19 cellular contexts compared by ENCODE assay signal in the genomic region with DNA sequence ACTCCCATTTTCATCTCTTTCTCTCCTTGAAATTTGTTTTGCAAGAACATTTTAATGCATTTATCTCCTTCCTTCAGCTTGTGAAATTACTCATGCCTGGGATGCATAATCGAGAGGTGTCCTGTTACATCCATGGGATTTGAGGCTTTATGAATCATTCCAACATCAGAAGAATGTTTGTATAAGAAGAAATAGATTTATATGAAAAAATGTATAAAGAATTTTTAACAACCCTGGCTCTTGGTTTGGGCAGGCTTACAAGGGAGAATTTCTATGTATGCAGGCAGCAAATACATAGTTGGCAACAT.
DNase-seq lines count a peak whose midpoint lies in the region; ATAC-seq, FAIRE-seq and TF ChIP-seq lines count a peak whose summit lies in the region.
"Had no signal": no experiment of that assay in that cellular context is flagged by ENCODE, and none has a peak within 500 bp of the region (broad histone marks: within the 10 kb centered on the region; RNA-seq: fewer than 3 reads in every experiment).

No MANE protein-coding gene starts in this region.

- CTCF ChIA-PET in K562 (lab: Yijun Ruan, JAX; ENCODE audit: low intra/inter-chr PET ratio) = no interaction called here

- H3K4me3 ChIP-seq in AG09309 (ENCODE audit: control insufficient read depth, low read depth, low read length) (no peak overlapping the region), K562 (no peak overlapping the region), kidney epithelial cell (ENCODE audit: low read depth, low read length) (no peak overlapping the region), testis (no peak overlapping the region)
- H3K4me3 ChIP-seq: colonic mucosa, GM23338 had no signal

- DNase-seq in AG09309 (ENCODE audit: low read depth) (peak; percentile 82), HTR-8/SVneo (ENCODE audit: insufficient read length, low spot score) (peak; percentile 43), K562 (ENCODE audit: extremely low read depth in 1 of 4, low spot score in 3 of 4) (no peak), kidney epithelial cell (ENCODE audit: low read depth) (peak; percentile 26), testis (no peak)
- no peak for DNase-seq in activated CD4-positive, alpha-beta T cell treated with anti-CD3 and anti-CD28 coated beads, Interleukin-2, amount 50 U/mL, for 1 hour
- DNase-seq: activated CD4-positive, alpha-beta memory T cell treated with anti-CD3 and anti-CD28 coated beads for 36 hours; activated gamma-delta T cell treated with Interleukin-2 at 50 U/mL for 16 hours; colonic mucosa; head of caudate nucleus; NCI-H2081 treated with DMSO at 0.1 percent for 48 hours; stimulated activated CD4-positive, alpha-beta T cell treated with anti-CD3 and anti-CD28 coated beads, Interleukin-1b, Interleukin-23, amount 100 ng/mL, for 48 hours; stimulated activated naive B cell treated with anti-CD40 and anti-IgM and Interleukin-4, amounts not matched to agents 10 μg/mL and 1 μg/mL and 100 μg/mL, for 72 hours; T-helper 2 cell had no signal

- H3K9me3 ChIP-seq in K562 (replicated peaks; ENCODE audit: control insufficient read depth, insufficient read depth, low read depth, low read length) (peaks cover 2% of the 10 kb centered on the region), testis (no peaks in the 10 kb centered on the region)
- H3K9me3 ChIP-seq: colonic mucosa, neutrophil had no signal

- no TSS peak for BruUV-seq in K562 (replicated peaks; lab: Mats Ljungman, UMichigan)

- no peaks in the 10 kb centered on the region for H3K27me3 ChIP-seq in K562 (ENCODE audit: control insufficient read depth in 2 of 2, insufficient read depth in 2 of 2, low read length in 2 of 2)
- H3K27me3 ChIP-seq in kidney epithelial cell (ENCODE audit: control insufficient read depth, insufficient read depth, low read length) = no peaks in the 10 kb centered on the region
- H3K27me3 ChIP-seq in testis = no peaks in the 10 kb centered on the region
- H3K27me3 ChIP-seq: colonic mucosa, neutrophil had no signal

- POLR2A ChIA-PET in K562 (lab: Yijun Ruan, JAX) = no interaction called here

- no peak overlapping the region for H3K27ac ChIP-seq in K562 (ENCODE audit: extremely low read depth, low read depth, low read length)
- H3K27ac ChIP-seq in testis = no peak overlapping the region
- H3K27ac ChIP-seq: colonic mucosa, KMS-11, neutrophil had no signal

- in situ Hi-C loops in K562 (cut with MboI) = loop anchor here (10.0 kb wide), 1 partner anchor 269 kb away; no protein-coding TSS in a partner anchor

- intact Hi-C loops in K562 (cut with micrococcal nuclease) = no loop called here
- intact Hi-C loops in testis (cut with DNase I; ENCODE audit: low total_unique reads) = loop anchor here (10.0 kb wide), 1 partner anchor 69 kb away; no protein-coding TSS in a partner anchor

- ATAC-seq in K562 (no peak; the same call in 2 of the 3 replicates), GM19455 (IDR thresholded peaks at IDR 0.05; ENCODE audit: unreplicated experiment) (no peak), HG03432 (IDR thresholded peaks at IDR 0.05; ENCODE audit: unreplicated experiment) (no peak)
- ATAC-seq: GM23338 had no signal

- H2AFZ ChIP-seq in K562 (ENCODE audit: low read depth, low read length) = 0 out of 2 replicates have a peak overlapping the region, but pooled peaks have one; percentile 57
- H2AFZ ChIP-seq: GM23338 had no signal

- H3K4me1 ChIP-seq in K562 (replicated peaks in 1 of 2; ENCODE audit: control insufficient read depth in 2 of 2, insufficient read depth in 2 of 2, low read length in 2 of 2) (peaks cover 0 to 5% of the 10 kb centered on the region in 2 experiments; a peak in 3 of 5 replicates), testis (no peaks in the 10 kb centered on the region)
- H3K4me1 ChIP-seq: colonic mucosa had no signal

- TF ChIP-seq EP300 in K562 (IDR thresholded peaks at IDR 0.05; ENCODE audit: low read length) = no peak

- no peak for TF ChIP-seq RAD21 in K562 (CRISPR knock-in tag; conservative IDR thresholded peaks at IDR 0.05 in 1 of 2, IDR thresholded peaks at IDR 0.05 in 1 of 2)

- FAIRE-seq in HTR-8/SVneo (lab: Jason Lieb, UNC) (peak; percentile 81), K562 (lab: Jason Lieb, UNC) (no peak)

- TF ChIP-seq CTCF in AG09309 (IDR thresholded peaks at IDR 0.05; ENCODE audit: control insufficient read depth, insufficient read depth, low read depth, low read length, missing control alignments) (no peak), K562 (IDR thresholded peaks at IDR 0.05 in 2 of 3, conservative IDR thresholded peaks at IDR 0.05 in 1 of 3; ENCODE audit: insufficient read depth in 2 of 3, low read depth in 1 of 3, low read length in 3 of 3) (no peak), kidney epithelial cell (IDR thresholded peaks at IDR 0.05; ENCODE audit: insufficient read depth, low read length, poor library complexity, severe bottlenecking) (no peak), testis (IDR thresholded peaks at IDR 0.05) (no peak)

- no peaks in the 10 kb centered on the region for H3K79me2 ChIP-seq in K562 (ENCODE audit: control insufficient read depth, insufficient read depth, low read length)

- H4K20me1 ChIP-seq in K562 (replicated peaks; ENCODE audit: control insufficient read depth, insufficient read depth, low read length) = no peaks in the 10 kb centered on the region

- no peak overlapping the region for H3K4me2 ChIP-seq in K562 (ENCODE audit: insufficient read depth, low read length)
- H3K4me2 ChIP-seq: GM23338, KMS-11 had no signal

- H3K36me3 ChIP-seq in K562 (ENCODE audit: control insufficient read depth, insufficient read depth, low read length) (no peaks in the 10 kb centered on the region), kidney epithelial cell (ENCODE audit: control insufficient read depth, insufficient read depth, low read length) (no peaks in the 10 kb centered on the region), testis (ENCODE audit: low read depth, missing control alignments) (no peaks in the 10 kb centered on the region)
- H3K36me3 ChIP-seq: colonic mucosa, neutrophil had no signal

- 0% methylated on average over 1 of the region's 1 CpG for WGBS in K562 (ENCODE audit: insufficient coverage, low coverage, missing lambda C conversion rate)
- WGBS in testis, 2 donors = 72 to 73% methylated on average over 1 of the region's 1 CpG

- no peak overlapping the region for H3K9ac ChIP-seq in K562 (ENCODE audit: insufficient read depth in 1 of 2, low read depth in 2 of 2, low read length in 2 of 2)
- H3K9ac ChIP-seq: KMS-11 had no signal

- H3K9me1 ChIP-seq in K562 (ENCODE audit: control insufficient read depth, insufficient read depth, low read length) = no peaks in the 10 kb centered on the region

- no peak for TF ChIP-seq POLR2A in K562 (conservative IDR thresholded peaks at IDR 0.05)
- no peak for TF ChIP-seq POLR2A in testis (IDR thresholded peaks at IDR 0.05)

TF ChIP-seq in K562, 482 proteins besides CTCF, POLR2A, EP300 and RAD21:
- TF ChIP-seq ZNF140 (CRISPR knock-in tag; IDR thresholded peaks at IDR 0.05) (no peak), TARDBP (IDR thresholded peaks at IDR 0.05) (no peak), ZNF124 (CRISPR knock-in tag; IDR thresholded peaks at IDR 0.05) (no peak), MTA1 (IDR thresholded peaks at IDR 0.05; ENCODE audit: borderline replicate concordance) (no peak), TAF7 (tag; IDR thresholded peaks at IDR 0.05) (no peak), ARID1B (IDR thresholded peaks at IDR 0.05) (peak; percentile 22; the same call in 1 of the 2 replicates), FOSL1 (tag; conservative IDR thresholded peaks at IDR 0.05) (peak; percentile 47; the same call in 1 of the 2 replicates), TCF3 (CRISPR knock-in tag; IDR thresholded peaks at IDR 0.05) (peak; percentile 26; the same call in 1 of the 2 replicates), HOXB6 (CRISPR knock-in tag; IDR thresholded peaks at IDR 0.05; ENCODE audit: borderline replicate concordance) (no peak), ZNF785 (CRISPR knock-in tag; IDR thresholded peaks at IDR 0.05) (no peak), PURB (CRISPR knock-in tag; IDR thresholded peaks at IDR 0.05; ENCODE audit: low read depth) (no peak)
- TF ChIP-seq, protein P1, sequence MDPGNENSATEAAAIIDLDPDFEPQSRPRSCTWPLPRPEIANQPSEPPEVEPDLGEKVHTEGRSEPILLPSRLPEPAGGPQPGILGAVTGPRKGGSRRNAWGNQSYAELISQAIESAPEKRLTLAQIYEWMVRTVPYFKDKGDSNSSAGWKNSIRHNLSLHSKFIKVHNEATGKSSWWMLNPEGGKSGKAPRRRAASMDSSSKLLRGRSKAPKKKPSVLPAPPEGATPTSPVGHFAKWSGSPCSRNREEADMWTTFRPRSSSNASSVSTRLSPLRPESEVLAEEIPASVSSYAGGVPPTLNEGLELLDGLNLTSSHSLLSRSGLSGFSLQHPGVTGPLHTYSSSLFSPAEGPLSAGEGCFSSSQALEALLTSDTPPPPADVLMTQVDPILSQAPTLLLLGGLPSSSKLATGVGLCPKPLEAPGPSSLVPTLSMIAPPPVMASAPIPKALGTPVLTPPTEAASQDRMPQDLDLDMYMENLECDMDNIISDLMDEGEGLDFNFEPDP (CRISPR knock-in tag; IDR thresholded peaks at IDR 0.05) = no peak
TF ChIP-seq in K562: peak in this region for 3.

Comparison
In these comparisons a context has a peak if more than half of its experiments do, and no peak if none do; other contexts are left out.
1. DNase-seq: peak in AG09309 (single experiment), HTR-8/SVneo (single experiment) and kidney epithelial cell (single experiment); none in K562 (0 of 4), testis (single experiment) and activated CD4-positive, alpha-beta T cell treated with anti-CD3 and anti-CD28 coated beads, Interleukin-2, amount 50 U/mL, for 1 hour (single experiment).